ENCODE assay signal across 1 cellular context in the genomic region with DNA sequence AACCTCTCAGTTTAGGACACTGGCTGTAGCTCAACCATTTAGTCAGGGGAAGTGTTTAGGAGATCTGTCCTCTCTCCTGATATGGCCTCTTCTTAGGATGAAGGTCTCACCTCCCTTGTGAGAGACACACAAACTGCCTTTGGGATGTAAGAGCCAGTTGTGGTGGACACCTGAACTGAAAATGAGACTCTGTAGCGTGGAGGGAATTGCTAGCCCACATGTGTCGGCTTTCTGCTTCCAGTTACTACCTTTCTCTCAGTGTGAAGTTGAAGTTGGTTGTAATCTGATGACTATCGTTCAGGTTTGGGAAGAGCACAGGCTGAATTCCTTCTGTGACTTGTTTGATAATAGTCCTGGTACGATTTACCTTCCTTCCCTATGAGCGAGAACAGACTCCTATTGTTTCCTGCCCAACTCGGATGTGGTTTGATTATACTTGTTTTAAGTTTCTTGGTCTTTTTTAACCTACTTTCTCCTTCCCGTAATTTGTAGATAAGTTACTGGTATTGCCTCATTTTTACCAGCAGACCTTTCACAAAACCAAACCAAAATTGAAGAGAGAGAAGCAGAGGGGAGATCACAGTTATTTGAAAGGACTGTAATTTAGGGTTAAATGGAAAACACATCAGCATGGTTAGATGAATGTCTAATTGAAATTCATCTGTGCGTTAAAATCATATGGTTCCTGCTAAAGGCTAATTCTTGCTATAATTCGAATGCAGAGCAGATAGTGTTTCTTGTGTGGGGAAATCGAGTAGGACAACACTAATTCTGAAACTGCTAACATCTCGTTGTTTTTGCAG.
TF ChIP-seq lines count a peak whose summit lies in the region.

No MANE protein-coding gene starts in this region.

TF ChIP-seq in GM12878, 131 proteins besides CTCF, POLR2A, EP300 and RAD21:
- TF ChIP-seq NR2F1 (conservative IDR thresholded peaks at IDR 0.05) (no peak), SMARCA5 (IDR thresholded peaks at IDR 0.05) (0 out of 2 replicates have a peak, but pooled peaks have one; percentile 20), JUNB (IDR thresholded peaks at IDR 0.05) (peak; percentile 19; the same call in 1 of the 2 replicates)
- TF ChIP-seq, protein P1, sequence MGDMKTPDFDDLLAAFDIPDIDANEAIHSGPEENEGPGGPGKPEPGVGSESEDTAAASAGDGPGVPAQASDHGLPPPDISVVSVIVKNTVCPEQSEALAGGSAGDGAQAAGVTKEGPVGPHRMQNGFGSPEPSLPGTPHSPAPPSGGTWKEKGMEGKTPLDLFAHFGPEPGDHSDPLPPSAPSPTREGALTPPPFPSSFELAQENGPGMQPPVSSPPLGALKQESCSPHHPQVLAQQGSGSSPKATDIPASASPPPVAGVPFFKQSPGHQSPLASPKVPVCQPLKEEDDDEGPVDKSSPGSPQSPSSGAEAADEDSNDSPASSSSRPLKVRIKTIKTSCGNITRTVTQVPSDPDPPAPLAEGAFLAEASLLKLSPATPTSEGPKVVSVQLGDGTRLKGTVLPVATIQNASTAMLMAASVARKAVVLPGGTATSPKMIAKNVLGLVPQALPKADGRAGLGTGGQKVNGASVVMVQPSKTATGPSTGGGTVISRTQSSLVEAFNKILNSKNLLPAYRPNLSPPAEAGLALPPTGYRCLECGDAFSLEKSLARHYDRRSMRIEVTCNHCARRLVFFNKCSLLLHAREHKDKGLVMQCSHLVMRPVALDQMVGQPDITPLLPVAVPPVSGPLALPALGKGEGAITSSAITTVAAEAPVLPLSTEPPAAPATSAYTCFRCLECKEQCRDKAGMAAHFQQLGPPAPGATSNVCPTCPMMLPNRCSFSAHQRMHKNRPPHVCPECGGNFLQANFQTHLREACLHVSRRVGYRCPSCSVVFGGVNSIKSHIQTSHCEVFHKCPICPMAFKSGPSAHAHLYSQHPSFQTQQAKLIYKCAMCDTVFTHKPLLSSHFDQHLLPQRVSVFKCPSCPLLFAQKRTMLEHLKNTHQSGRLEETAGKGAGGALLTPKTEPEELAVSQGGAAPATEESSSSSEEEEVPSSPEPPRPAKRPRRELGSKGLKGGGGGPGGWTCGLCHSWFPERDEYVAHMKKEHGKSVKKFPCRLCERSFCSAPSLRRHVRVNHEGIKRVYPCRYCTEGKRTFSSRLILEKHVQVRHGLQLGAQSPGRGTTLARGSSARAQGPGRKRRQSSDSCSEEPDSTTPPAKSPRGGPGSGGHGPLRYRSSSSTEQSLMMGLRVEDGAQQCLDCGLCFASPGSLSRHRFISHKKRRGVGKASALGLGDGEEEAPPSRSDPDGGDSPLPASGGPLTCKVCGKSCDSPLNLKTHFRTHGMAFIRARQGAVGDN (IDR thresholded peaks at IDR 0.05), result 0 out of 2 replicates have a peak, but pooled peaks have one; percentile 37
